22 cellular contexts compared by ENCODE assay signal in genomic region chr1:187655163-187655562, GRCh38.
DNase-seq lines count a peak whose midpoint lies in the region; ATAC-seq and TF ChIP-seq lines count a peak whose summit lies in the region.
"Had no signal": no experiment of that assay in that cellular context is flagged by ENCODE, and none has a peak within 500 bp of the region (broad histone marks: within the 10 kb centered on the region; RNA-seq: fewer than 3 reads in every experiment).

No MANE protein-coding gene starts in this region.

- H3K4me1 ChIP-seq in ACC112 (ENCODE audit: control insufficient read depth, insufficient read depth, low read length, unreplicated experiment) (no peaks in the 10 kb centered on the region), foreskin keratinocyte (peaks cover 4% of the 10 kb centered on the region)
- H3K4me1 ChIP-seq: BLaER1 treated with 17β-estradiol and CSF1 and Interleukin-3, amounts not matched to agents 10 nM and 100 nM; parathyroid adenoma; sigmoid colon; upper lobe of left lung had no signal

- H2AFZ ChIP-seq in ACC112 (ENCODE audit: low read length, unreplicated experiment) = no peak overlapping the region
- H2AFZ ChIP-seq: parathyroid adenoma had no signal

- H3K27ac ChIP-seq in ACC112 (ENCODE audit: low read depth, low read length) (peak overlapping the region; percentile 53), brain microvascular endothelial cell (peak overlapping the region; percentile 9), foreskin keratinocyte (no peak overlapping the region)
- H3K27ac ChIP-seq: BLaER1 treated with 17β-estradiol and CSF1 and Interleukin-3, amounts not matched to agents 10 nM and 100 nM; coronary artery; parathyroid adenoma; sigmoid colon; upper lobe of left lung had no signal

- H3K79me2 ChIP-seq in ACC112 (ENCODE audit: control insufficient read depth, insufficient read depth, low read length, unreplicated experiment) = no peaks in the 10 kb centered on the region
- H3K79me2 ChIP-seq: parathyroid adenoma had no signal

- peak; percentile 92 for ATAC-seq in foreskin keratinocyte
- no peak for ATAC-seq in HG03571 (IDR thresholded peaks at IDR 0.05; ENCODE audit: unreplicated experiment)
- ATAC-seq in HG02763 (IDR thresholded peaks at IDR 0.05; ENCODE audit: unreplicated experiment) = no peak
- ATAC-seq: activated naive CD4-positive, alpha-beta T cell treated with anti-CD3 and anti-CD28 coated beads, Interleukin-2, amount 50 U/mL, for 72 hours; activated T-cell treated with anti-CD3 and anti-CD28 coated beads, Interleukin-2, amount 50 U/mL, for 72 hours; left ventricle myocardium superior had no signal

- TF ChIP-seq CTCF in brain microvascular endothelial cell (IDR thresholded peaks at IDR 0.05; ENCODE audit: low read depth, low read length, missing control alignments) (no peak), foreskin keratinocyte (conservative IDR thresholded peaks at IDR 0.05) (no peak)

- H3K4me3 ChIP-seq in ACC112 (ENCODE audit: low read depth, low read length) = peak overlapping the region; percentile 46; the same call in 1 of the 2 replicates
- no peak overlapping the region for H3K4me3 ChIP-seq in brain microvascular endothelial cell (ENCODE audit: low read depth, low read length)
- H3K4me3 ChIP-seq: BLaER1 treated with 17β-estradiol and CSF1 and Interleukin-3, amounts not matched to agents 10 nM and 100 nM; coronary artery; sigmoid colon; upper lobe of left lung had no signal

- DNase-seq in NCI-H226 (peak; percentile 12), brain microvascular endothelial cell (no peak), foreskin keratinocyte (peak; percentile 38 to 48), T1000 (lab: John Stamatoyannopoulos, UW) (no peak), occipital lobe (lab: John Stamatoyannopoulos, UW) (no peak)
- DNase-seq: ACHN; activated CD4-positive, alpha-beta T cell treated with anti-CD3 and anti-CD28 coated beads for 48 hours; activated T-cell treated with anti-CD3 and anti-CD28 coated beads, Interleukin-2, amount 50 U/mL, for 72 hours; endodermal cell; H7; left ventricle myocardium superior; NCI-H1694 treated with DMSO at 0.1 percent for 48 hours; nephron progenitor cell; sigmoid colon; upper lobe of left lung had no signal

- in situ Hi-C loops in brain microvascular endothelial cell (cut with HindIII; ENCODE audit: low pct_ligation_motif_present, low sequenced_read_pairs) = no loop called here

- H3K36me3 ChIP-seq in ACC112 (ENCODE audit: insufficient read depth, low read length) (no peaks in the 10 kb centered on the region), brain microvascular endothelial cell (replicated peaks) (no peaks in the 10 kb centered on the region)
- H3K36me3 ChIP-seq: BLaER1 treated with 17β-estradiol and CSF1 and Interleukin-3, amounts not matched to agents 10 nM and 100 nM; sigmoid colon; upper lobe of left lung had no signal

- H3K27me3 ChIP-seq in ACC112 (ENCODE audit: insufficient read depth, low read length) (no peaks in the 10 kb centered on the region), brain microvascular endothelial cell (replicated peaks) (no peaks in the 10 kb centered on the region), foreskin keratinocyte (no peaks in the 10 kb centered on the region)
- H3K27me3 ChIP-seq: BLaER1 treated with 17β-estradiol and CSF1 and Interleukin-3, amounts not matched to agents 10 nM and 100 nM; sigmoid colon; upper lobe of left lung had no signal

Comparison
In these comparisons a context has a peak if more than half of its experiments do, and no peak if none do; other contexts are left out.
1. DNase-seq: peak in NCI-H226 (single experiment) and foreskin keratinocyte (2 of 2); none in brain microvascular endothelial cell (single experiment), T1000 (single experiment) and occipital lobe (single experiment).